Comparison of ENCODE assay signal across 31 cellular contexts in genomic region chr5:65577141-65577540, GRCh38. TPM values are rescaled to one million over a fixed set of nuclear protein-coding genes. Genes with fewer than 3 reads are reported as not detected.
DNase-seq lines count a peak whose midpoint lies in the region; ATAC-seq and TF ChIP-seq lines count a peak whose summit lies in the region.
"Had no signal": no experiment of that assay in that cellular context is flagged by ENCODE, and none has a peak within 500 bp of the region (broad histone marks: within the 10 kb centered on the region; RNA-seq: fewer than 3 reads in every experiment).

No MANE protein-coding gene starts in this region.

- H3K27me3 Mint-ChIP-seq in activated naive CD8-positive, alpha-beta T cell treated with anti-CD3 and anti-CD28 coated beads, Interleukin-2, amount 50 U/mL, for 24 hours: no peaks in the 10 kb centered on the region
- H3K27me3 Mint-ChIP-seq: activated CD4-positive, alpha-beta T cell treated with anti-CD3 and anti-CD28 coated beads, Interleukin-2, amount 10 ng/mL, durations not matched to agents 7 days and 5 days; CD8-positive, alpha-beta memory T cell; progenitor cell of endocrine pancreas; stimulated activated naive B cell treated with anti-CD40 and anti-IgM and Interleukin-4, amounts not matched to agents 10 μg/mL and 1 μg/mL and 100 μg/mL, for 72 hours had no signal

- in situ Hi-C loops in GM13977 (cut with MboI; ENCODE audit: low pct_unique_long_range_greater_than_20kb, low sequenced_read_pairs, unreplicated experiment): no loop called here

- no peak overlapping the region for H3K4me3 Mint-ChIP-seq in activated naive CD8-positive, alpha-beta T cell treated with anti-CD3 and anti-CD28 coated beads, Interleukin-2, amount 50 U/mL, for 24 hours
- H3K4me3 Mint-ChIP-seq: activated CD4-positive, alpha-beta T cell treated with anti-CD3 and anti-CD28 coated beads, Interleukin-2, amount 10 ng/mL, durations not matched to agents 7 days and 5 days; CD8-positive, alpha-beta memory T cell; GM23338; stimulated activated naive B cell treated with anti-CD40 and anti-IgM and Interleukin-4, amounts not matched to agents 10 μg/mL and 1 μg/mL and 100 μg/mL, for 72 hours had no signal

- H3K9me3 Mint-ChIP-seq in activated naive CD8-positive, alpha-beta T cell treated with anti-CD3 and anti-CD28 coated beads, Interleukin-2, amount 50 U/mL, for 24 hours: no peaks in the 10 kb centered on the region
- H3K9me3 Mint-ChIP-seq: activated CD4-positive, alpha-beta T cell treated with anti-CD3 and anti-CD28 coated beads, Interleukin-2, amount 10 ng/mL, durations not matched to agents 7 days and 5 days; CD8-positive, alpha-beta memory T cell; GM23338; stimulated activated naive B cell treated with anti-CD40 and anti-IgM and Interleukin-4, amounts not matched to agents 10 μg/mL and 1 μg/mL and 100 μg/mL, for 72 hours had no signal

- DNase-seq in AG04450 (ENCODE audit: low read depth, low spot score) (peak; percentile 4), EH (ENCODE audit: low read depth) (peak; percentile 14), fibroblast of villous mesenchyme (ENCODE audit: low read depth) (peak; percentile 60), C1 segment of cervical spinal cord (lab: John Stamatoyannopoulos, UW) (no peak), GM13977 (ENCODE audit: low spot score) (no peak)
- DNase-seq in activated naive CD8-positive, alpha-beta T cell treated with anti-CD3 and anti-CD28 coated beads, Interleukin-2, amount 50 U/mL, for 24 hours: no peak
- DNase-seq: activated CD4-positive, alpha-beta T cell treated with anti-CD3 and anti-CD28 coated beads, Interleukin-2, amount 10 ng/mL, durations not matched to agents 7 days and 5 days; activated CD8-positive, alpha-beta memory T cell treated with anti-CD3 and anti-CD28 coated beads, Interleukin-2, amount 50 U/mL, for 4 hours; activated effector memory CD4-positive, alpha-beta T cell treated with anti-CD3 and anti-CD28 coated beads, Interleukin-2, amount 50 U/mL, for 16 hours; amniotic stem cell; CD8-positive, alpha-beta memory T cell; hypothalamus; left lung; NCI-H1048; NCI-H1694; NCI-H2171; NCI-H524; right lobe of liver; SHP77; stimulated activated CD4-positive, alpha-beta T cell treated with anti-CD3 and anti-CD28 coated beads, Interleukin-12 subunit alpha, Interleukin-12 subunit beta, amount 100 ng/mL, for 4 hours; stimulated activated CD4-positive, alpha-beta T cell treated with anti-CD3 and anti-CD28 coated beads, Interleukin-4, amount 100 ng/mL, for 24 hours; stimulated activated naive B cell treated with anti-CD40 and anti-IgM and Interleukin-4, amounts not matched to agents 10 μg/mL and 1 μg/mL and 100 μg/mL, for 72 hours; T-helper 9 cell had no signal

- POLR2A ChIA-PET in AG04450 (lab: Yijun Ruan, JAX): no interaction called here

- no peaks in the 10 kb centered on the region for H3K27me3 ChIP-seq in AG04450 (ENCODE audit: control insufficient read depth, insufficient read depth, low read length)
- H3K27me3 ChIP-seq: left lung, neutrophil, right lobe of liver had no signal

- H3K9me3 ChIP-seq in AG04450 (ENCODE audit: control insufficient read depth, insufficient read depth, low read length): no peaks in the 10 kb centered on the region
- H3K9me3 ChIP-seq: left lung, neutrophil, right lobe of liver, thoracic aorta had no signal

- no peak for ATAC-seq in activated naive CD8-positive, alpha-beta T cell treated with anti-CD3 and anti-CD28 coated beads, Interleukin-2, amount 50 U/mL, for 24 hours
- ATAC-seq in HG03139 (IDR thresholded peaks at IDR 0.05; ENCODE audit: unreplicated experiment): no peak
- ATAC-seq: GM23338; HepG2; left lung; right lobe of liver; stimulated activated naive B cell treated with anti-CD40 and anti-IgM and Interleukin-4, amounts not matched to agents 10 μg/mL and 1 μg/mL and 100 μg/mL, for 72 hours had no signal

- H3K27ac Mint-ChIP-seq in activated naive CD8-positive, alpha-beta T cell treated with anti-CD3 and anti-CD28 coated beads, Interleukin-2, amount 50 U/mL, for 24 hours: peak overlapping the region; percentile 28
- H3K27ac Mint-ChIP-seq: activated CD4-positive, alpha-beta T cell treated with anti-CD3 and anti-CD28 coated beads, Interleukin-2, amount 10 ng/mL, durations not matched to agents 7 days and 5 days; GM23338; progenitor cell of endocrine pancreas had no signal

- peaks cover 7% of the 10 kb centered on the region for H3K4me1 Mint-ChIP-seq in activated naive CD8-positive, alpha-beta T cell treated with anti-CD3 and anti-CD28 coated beads, Interleukin-2, amount 50 U/mL, for 24 hours
- H3K4me1 Mint-ChIP-seq: GM23338 had no signal

- TF ChIP-seq CTCF in AG04450 (IDR thresholded peaks at IDR 0.05; ENCODE audit: low read depth, low read length) (no peak), fibroblast of villous mesenchyme (IDR thresholded peaks at IDR 0.05; ENCODE audit: insufficient read depth, low read depth, low read length) (no peak), GM13977 (IDR thresholded peaks at IDR 0.05; ENCODE audit: extremely low read depth, insufficient read depth, missing control alignments) (no peak)

- CTCF ChIA-PET in AG04450 (lab: Charles Lee): no interaction called here

- H3K27ac ChIP-seq in AG04450 (ENCODE audit: low read depth, low read length): no peak overlapping the region
- H3K27ac ChIP-seq: coronary artery, left lung, neutrophil, right lobe of liver, thoracic aorta, VCaP had no signal

- H3K4me3 ChIP-seq in AG04450 (ENCODE audit: low read depth, low read length): no peak overlapping the region
- H3K4me3 ChIP-seq in fibroblast of villous mesenchyme (ENCODE audit: low read depth, low read length): no peak overlapping the region
- H3K4me3 ChIP-seq: coronary artery, GM23338, left lung, right lobe of liver, thoracic aorta had no signal

- peaks cover 30% of the 10 kb centered on the region for H3K36me3 Mint-ChIP-seq in activated naive CD8-positive, alpha-beta T cell treated with anti-CD3 and anti-CD28 coated beads, Interleukin-2, amount 50 U/mL, for 24 hours (ENCODE audit: low read depth)

RNA-seq across cellular contexts. Expression of gene PPWD1, which starts 14.0 kb away (rescaled TPM):
- 13.2 and 14.1 TPM in 2 replicates for polyA plus RNA-seq in AG04450 (2011; rRNA removed)
- 15.8 and 20.9 TPM in 2 replicates for polyA minus RNA-seq in AG04450 (2011; rRNA and poly(A)+ RNA removed)
- total RNA-seq in fibroblast of villous mesenchyme: 33.2 and 42.7 TPM in 2 replicates

RNA-seq across cellular contexts. Expression of gene CENPK, which starts 14.2 kb away (rescaled TPM):
- polyA plus RNA-seq in AG04450 (2011; rRNA removed): 4.2 and 6.4 TPM in 2 replicates
- 2.7 and 2.8 TPM in 2 replicates for polyA minus RNA-seq in AG04450 (2011; rRNA and poly(A)+ RNA removed)
- 18.0 and 25.9 TPM in 2 replicates for total RNA-seq in fibroblast of villous mesenchyme

RNA-seq across cellular contexts. Expression of gene TRIM23, which starts 47.0 kb away (rescaled TPM):
- polyA plus RNA-seq in AG04450 (2011; rRNA removed): 12.6 and 13.8 TPM in 2 replicates
- 23.4 and 28.2 TPM in 2 replicates for polyA minus RNA-seq in AG04450 (2011; rRNA and poly(A)+ RNA removed)
- total RNA-seq in fibroblast of villous mesenchyme: 26.4 and 31.5 TPM in 2 replicates

RNA-seq across cellular contexts. Expression of gene SHLD3, which starts 47.7 kb away (rescaled TPM):
- 2.2 and 3.8 TPM in 2 replicates for polyA plus RNA-seq in AG04450 (2011; rRNA removed)
- polyA minus RNA-seq in AG04450 (2011; rRNA and poly(A)+ RNA removed): 1.7 and 3.2 TPM in 2 replicates
- 3.2 and 5.2 TPM in 2 replicates for total RNA-seq in fibroblast of villous mesenchyme

RNA-seq across cellular contexts. Expression of gene TRAPPC13, which starts 47.7 kb away (rescaled TPM):
- 21.1 and 26.5 TPM in 2 replicates for polyA plus RNA-seq in AG04450 (2011; rRNA removed)
- 10.9 and 12.8 TPM in 2 replicates for polyA minus RNA-seq in AG04450 (2011; rRNA and poly(A)+ RNA removed)
- 17.4 and 32.0 TPM in 2 replicates for total RNA-seq in fibroblast of villous mesenchyme

Comparison
In these comparisons a context has a peak if more than half of its experiments do, and no peak if none do; other contexts are left out.
1. DNase-seq: peak in AG04450 (single experiment), EH (single experiment) and fibroblast of villous mesenchyme (single experiment); none in activated naive CD8-positive, alpha-beta T cell treated with anti-CD3 and anti-CD28 coated beads, Interleukin-2, amount 50 U/mL, for 24 hours (single experiment), C1 segment of cervical spinal cord (0 of 14) and GM13977 (single experiment).